ENCODE assay signal across 8 cellular contexts in the genomic region with DNA sequence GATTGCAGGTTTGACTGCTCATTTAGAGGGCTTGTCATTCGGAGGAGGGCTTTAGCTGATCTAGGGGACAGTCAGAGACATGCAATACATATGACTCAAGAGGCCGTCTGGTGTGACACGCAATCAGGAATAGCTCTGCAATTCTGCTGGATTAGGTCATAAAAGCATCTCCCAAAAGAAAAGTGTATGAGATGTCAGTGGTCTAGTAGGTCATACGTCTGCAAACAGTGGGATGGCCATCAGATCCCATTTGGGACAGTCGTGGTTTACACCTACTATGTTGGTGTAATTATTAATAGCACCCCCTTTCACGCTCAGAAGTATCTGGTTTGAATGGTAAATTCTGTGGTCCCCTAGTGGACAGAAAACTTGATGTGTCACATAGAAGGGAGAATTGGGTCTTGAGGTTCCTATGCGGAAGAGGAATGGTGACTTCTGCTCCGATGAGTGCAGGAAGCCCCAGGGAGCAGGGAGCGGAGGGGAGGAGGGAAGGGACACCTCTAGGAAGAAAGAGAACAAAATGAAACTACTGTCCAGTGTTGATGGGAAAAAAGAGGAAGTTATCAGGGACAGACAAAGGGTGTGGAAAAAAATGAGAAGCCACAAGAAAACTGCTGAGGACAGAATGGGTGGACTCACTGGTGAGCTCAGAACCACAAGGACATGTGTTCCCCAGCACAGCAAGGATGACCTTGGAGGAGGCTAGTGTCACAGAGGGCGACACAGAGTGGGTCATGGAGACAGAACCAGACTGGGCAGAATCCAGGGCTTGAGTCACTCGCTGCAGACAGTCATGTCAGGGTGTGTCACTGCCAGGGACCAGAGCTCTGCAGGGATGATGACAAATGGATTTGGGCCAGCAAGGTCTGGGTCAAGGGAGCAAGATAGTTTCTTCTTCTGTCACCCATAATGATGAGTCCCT. TPM values are rescaled to one million over a fixed set of nuclear protein-coding genes. Genes with fewer than 3 reads are reported as not detected.
DNase-seq lines count a peak whose midpoint lies in the region; ATAC-seq and TF ChIP-seq lines count a peak whose summit lies in the region.

No MANE protein-coding gene starts in this region.

- H3K36me3 Mint-ChIP-seq in activated naive CD4-positive, alpha-beta T cell treated with anti-CD3 and anti-CD28 coated beads, Interleukin-2, amount 10 ng/mL, durations not matched to agents 7 days and 5 days: peaks cover 4% of the 10 kb centered on the region

- H3K27ac Mint-ChIP-seq in activated naive CD4-positive, alpha-beta T cell treated with anti-CD3 and anti-CD28 coated beads, Interleukin-2, amount 10 ng/mL, durations not matched to agents 7 days and 5 days: no peak overlapping the region

- no peaks in the 10 kb centered on the region for H3K27me3 ChIP-seq in esophagus (ENCODE audit: control insufficient read depth in 1 of 2, insufficient read depth in 2 of 2, low read length in 2 of 2)

- H3K36me3 ChIP-seq in esophagus (ENCODE audit: control insufficient read depth in 2 of 2, insufficient read depth in 2 of 2, low read length in 1 of 2): no peaks in the 10 kb centered on the region

- no peaks in the 10 kb centered on the region for H3K9me3 Mint-ChIP-seq in activated naive CD4-positive, alpha-beta T cell treated with anti-CD3 and anti-CD28 coated beads, Interleukin-2, amount 10 ng/mL, durations not matched to agents 7 days and 5 days

- TF ChIP-seq CTCF in NB4 (IDR thresholded peaks at IDR 0.05; ENCODE audit: low read depth, low read length) (peak; percentile 10), retinal pigment epithelial cell (conservative IDR thresholded peaks at IDR 0.05; ENCODE audit: low read depth, low read length) (peak; percentile 8)

- no peak overlapping the region for H3K4me3 Mint-ChIP-seq in activated naive CD4-positive, alpha-beta T cell treated with anti-CD3 and anti-CD28 coated beads, Interleukin-2, amount 10 ng/mL, durations not matched to agents 7 days and 5 days

- peaks cover 0 to 6% of the 10 kb centered on the region in 2 donors for H3K4me1 ChIP-seq in esophagus (ENCODE audit: control insufficient read depth in 2 of 2, insufficient read depth in 2 of 2, low read length in 1 of 2)

- WGBS in esophagus, 2 donors: 71 to 83% methylated on average over 11 of the region's 11 CpGs

- no peaks in the 10 kb centered on the region for H3K9me3 ChIP-seq in esophagus (ENCODE audit: control insufficient read depth in 2 of 2, insufficient read depth in 1 of 2, low read depth in 1 of 2, low read length in 1 of 2)

- peak overlapping the region; percentile 75 to 93 for H3K27ac ChIP-seq in esophagus (ENCODE audit: low read depth in 2 of 2, low read length in 1 of 2)

- H3K27me3 Mint-ChIP-seq in activated naive CD4-positive, alpha-beta T cell treated with anti-CD3 and anti-CD28 coated beads, Interleukin-2, amount 10 ng/mL, durations not matched to agents 7 days and 5 days: peaks cover 23% of the 10 kb centered on the region

- no peak for TF ChIP-seq POLR2A in NB4 (IDR thresholded peaks at IDR 0.05; ENCODE audit: extremely low read depth, insufficient read length)

- DNase-seq in GF-D8 (lab: John Stamatoyannopoulos, UW) (peak; percentile 87), NB4 (ENCODE audit: low read depth) (peak; percentile 88), retinal pigment epithelial cell (ENCODE audit: low read depth) (no peak), NCI-H146 (lab: John Stamatoyannopoulos, UW) (no peak), NCI-H526 treated with DMSO at 0.1 percent for 48 hours (lab: John Stamatoyannopoulos, UW) (no peak)
- no peak for DNase-seq in activated naive CD4-positive, alpha-beta T cell treated with anti-CD3 and anti-CD28 coated beads, Interleukin-2, amount 10 ng/mL, durations not matched to agents 7 days and 5 days

- CTCF ChIA-PET in activated naive CD4-positive, alpha-beta T cell treated with anti-CD3 and anti-CD28 coated beads, Interleukin-2, amount 10 ng/mL, durations not matched to agents 7 days and 5 days (lab: Charles Lee): interaction anchor here (1.0 to 3.1 kb wide), 6 partner anchors 39 to 491 kb away, joined by 3 to 8 read pairs (median 4); no protein-coding TSS in a partner anchor

- peak overlapping the region; percentile 46 for H3K4me3 ChIP-seq in NB4 (ENCODE audit: low read depth, low read length)
- H3K4me3 ChIP-seq in esophagus (ENCODE audit: low read depth in 1 of 2, low read length in 2 of 2): no peak overlapping the region
- H3K4me3 ChIP-seq in retinal pigment epithelial cell (ENCODE audit: low read length): no peak overlapping the region

- H3K4me1 Mint-ChIP-seq in activated naive CD4-positive, alpha-beta T cell treated with anti-CD3 and anti-CD28 coated beads, Interleukin-2, amount 10 ng/mL, durations not matched to agents 7 days and 5 days: peaks cover 76% of the 10 kb centered on the region

- peak; percentile 40 for ATAC-seq in GM21381 (IDR thresholded peaks at IDR 0.05; ENCODE audit: unreplicated experiment)

RNA-seq across cellular contexts. Expression of gene MAP3K8, which starts 59.9 kb away (rescaled TPM):
- 10 to 100 TPM; 13.7 to 20.1 TPM for polyA plus RNA-seq in esophagus

Comparison
In these comparisons a context has a peak if more than half of its experiments do, and no peak if none do; other contexts are left out.
1. DNase-seq: peak in GF-D8 (single experiment) and NB4 (single experiment); none in retinal pigment epithelial cell (single experiment), NCI-H146 (single experiment), NCI-H526 treated with DMSO at 0.1 percent for 48 hours (single experiment) and activated naive CD4-positive, alpha-beta T cell treated with anti-CD3 and anti-CD28 coated beads, Interleukin-2, amount 10 ng/mL, durations not matched to agents 7 days and 5 days (single experiment).